In the genomic region with DNA sequence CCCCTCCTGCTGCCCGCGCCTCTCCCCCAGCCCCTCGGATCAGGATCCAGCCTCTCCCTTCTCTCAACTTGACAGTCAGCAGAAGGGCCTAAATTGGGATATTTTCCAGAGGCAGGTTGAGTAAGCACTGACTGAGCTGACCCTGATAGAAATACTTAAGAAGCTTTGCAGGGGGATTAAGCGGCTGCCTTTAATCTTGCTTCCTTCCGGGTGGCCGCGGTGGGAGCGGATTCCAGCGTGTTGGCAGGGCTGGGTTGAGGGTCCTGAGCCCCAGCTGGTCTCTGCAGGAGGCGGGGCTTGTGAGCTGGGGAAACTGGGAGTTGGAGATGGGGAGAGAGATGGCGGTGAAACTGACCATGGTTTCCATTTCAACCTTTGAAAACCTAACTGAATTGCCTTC, we compare ENCODE assay signal across 33 cellular contexts.
DNase-seq lines count a peak whose midpoint lies in the region; ATAC-seq, FAIRE-seq and TF ChIP-seq lines count a peak whose summit lies in the region.
"Had no signal": no experiment of that assay in that cellular context is flagged by ENCODE, and none has a peak within 500 bp of the region (broad histone marks: within the 10 kb centered on the region; RNA-seq: fewer than 3 reads in every experiment).

No MANE protein-coding gene starts in this region.

- H3K27me3 ChIP-seq in cardiac muscle cell: peaks cover 26% of the 10 kb centered on the region
- no peaks in the 10 kb centered on the region for H3K27me3 ChIP-seq in right atrium auricular region
- peaks cover 3 to 5% of the 10 kb centered on the region in 2 experiments for H3K27me3 ChIP-seq in endothelial cell of umbilical vein (ENCODE audit: control insufficient read depth in 2 of 2, insufficient read depth in 2 of 2, low read length in 2 of 2)
- H3K27me3 ChIP-seq in Peyer's patch: no peaks in the 10 kb centered on the region
- H3K27me3 ChIP-seq: ovary, suprapubic skin, upper lobe of left lung had no signal

- H3K4me1 ChIP-seq in cardiac muscle cell (ENCODE audit: low read depth) (peaks cover 4% of the 10 kb centered on the region), right atrium auricular region (no peaks in the 10 kb centered on the region), endothelial cell of umbilical vein (ENCODE audit: control insufficient read depth, extremely low read depth, insufficient read depth, low read length) (peaks cover 11% of the 10 kb centered on the region), Peyer's patch (no peaks in the 10 kb centered on the region)
- H3K4me1 ChIP-seq: foreskin keratinocyte, suprapubic skin, upper lobe of left lung had no signal

- no peak for TF ChIP-seq POLR2A in endothelial cell of umbilical vein (IDR thresholded peaks at IDR 0.05; ENCODE audit: low read depth, low read length)
- no peak for TF ChIP-seq POLR2A in Peyer's patch (IDR thresholded peaks at IDR 0.05)

- ATAC-seq in HG02981 (IDR thresholded peaks at IDR 0.05; ENCODE audit: unreplicated experiment): no peak
- ATAC-seq: activated CD8-positive, alpha-beta T cell treated with anti-CD3 and anti-CD28 coated beads, Interleukin-2, amount 10 ng/mL, durations not matched to agents 7 days and 5 days; activated naive CD4-positive, alpha-beta T cell treated with anti-CD3 and anti-CD28 coated beads, Interleukin-2, amount 50 U/mL, for 72 hours; effector memory CD8-positive, alpha-beta T cell; foreskin keratinocyte; K562; mucosa of descending colon had no signal

- DNase-seq in cardiac muscle cell (ENCODE audit: low read depth in 1 of 2, low spot score in 1 of 2) (peak; percentile 19 to 56), right atrium auricular region (ENCODE audit: low spot score) (no peak), endothelial cell of umbilical vein (ENCODE audit: low read depth, low spot score) (no peak), left kidney (ENCODE audit: low read depth, low spot score) (peak; percentile 18), NCI-H1417 treated with DMSO at 0.1 percent for 48 hours (lab: John Stamatoyannopoulos, UW) (no peak), Peyer's patch (no peak)
- no peak for DNase-seq in NK-92 treated with Interleukin-12 subunit alpha and Interleukin-12 subunit beta, amount 100 ng/mL, for 24 hours (lab: John Stamatoyannopoulos, UW)
- DNase-seq: activated CD4-positive, alpha-beta T cell treated with anti-CD3 and anti-CD28 coated beads for 4 hours; activated CD8-positive, alpha-beta T cell treated with anti-CD3 and anti-CD28 coated beads, Interleukin-2, amount 10 ng/mL, durations not matched to agents 7 days and 5 days; activated effector memory CD4-positive, alpha-beta T cell treated with Interleukin-2 at 50 U/mL for 16 hours; C1 segment of cervical spinal cord; Calu3; effector memory CD8-positive, alpha-beta T cell; foreskin keratinocyte; head of caudate nucleus; mucosa of descending colon; NCI-H1092 treated with DMSO at 0.1 percent for 48 hours; NCI-H1930; ovary; SIG-M5; small intestine; stimulated activated naive CD4-positive, alpha-beta T cell had no signal

- H4K20me1 ChIP-seq in endothelial cell of umbilical vein (replicated peaks; ENCODE audit: control insufficient read depth, extremely low read depth, insufficient read depth, low read length): no peaks in the 10 kb centered on the region

- H3K36me3 ChIP-seq in cardiac muscle cell (no peaks in the 10 kb centered on the region), right atrium auricular region (no peaks in the 10 kb centered on the region), endothelial cell of umbilical vein (ENCODE audit: control insufficient read depth in 2 of 2, extremely low read depth in 1 of 2, insufficient read depth in 2 of 2, low read length in 2 of 2) (no peaks in the 10 kb centered on the region), Peyer's patch (no peaks in the 10 kb centered on the region)
- H3K36me3 ChIP-seq: ovary, suprapubic skin, upper lobe of left lung had no signal

- H3K9me3 ChIP-seq in cardiac muscle cell (ENCODE audit: low read depth) (no peaks in the 10 kb centered on the region), right atrium auricular region (no peaks in the 10 kb centered on the region), endothelial cell of umbilical vein (replicated peaks; ENCODE audit: control insufficient read depth, insufficient read depth, low read length) (no peaks in the 10 kb centered on the region), Peyer's patch (no peaks in the 10 kb centered on the region)
- H3K9me3 ChIP-seq: mucosa of descending colon, ovary, suprapubic skin, upper lobe of left lung had no signal

- H3K4me2 ChIP-seq in endothelial cell of umbilical vein (ENCODE audit: insufficient read depth, low read length): no peak overlapping the region

- intact Hi-C loops in endothelial cell of umbilical vein (cut with micrococcal nuclease): loop anchor here (5.0 kb wide), 1 partner anchor 97 kb away; no protein-coding TSS in a partner anchor

- POLR2A ChIA-PET in endothelial cell of umbilical vein (lab: Charles Lee): no interaction called here

- no peak overlapping the region for H3K9ac ChIP-seq in endothelial cell of umbilical vein (replicated peaks; ENCODE audit: extremely low read depth, insufficient read depth, low read length)

- peak overlapping the region; percentile 19 for H2AFZ ChIP-seq in endothelial cell of umbilical vein (ENCODE audit: low read depth, low read length)

- H3K4me3 ChIP-seq in cardiac muscle cell: no peak overlapping the region
- no peak overlapping the region for H3K4me3 ChIP-seq in right atrium auricular region
- no peak overlapping the region for H3K4me3 ChIP-seq in endothelial cell of umbilical vein (replicated peaks in 1 of 3; ENCODE audit: insufficient read depth in 1 of 3, low read depth in 1 of 3, low read length in 3 of 3)
- H3K4me3 ChIP-seq in Peyer's patch: no peak overlapping the region
- H3K4me3 ChIP-seq: coronary artery, K562, lung, mucosa of descending colon, ovary, suprapubic skin, upper lobe of left lung had no signal

- BruUV-seq in endothelial cell of umbilical vein (replicated peaks; lab: Mats Ljungman, UMichigan): no TSS peak

- no peak for TF ChIP-seq CTCF in cardiac muscle cell (IDR thresholded peaks at IDR 0.05; ENCODE audit: low read depth, low read length)
- TF ChIP-seq CTCF in right atrium auricular region (IDR thresholded peaks at IDR 0.05): no peak
- TF ChIP-seq CTCF in endothelial cell of umbilical vein (IDR thresholded peaks at IDR 0.05; ENCODE audit: extremely low read depth in 1 of 2, insufficient read depth in 1 of 2, low read depth in 1 of 2, low read length in 2 of 2): no peak
- TF ChIP-seq CTCF in Peyer's patch (IDR thresholded peaks at IDR 0.05): no peak

- H3K9me1 ChIP-seq in endothelial cell of umbilical vein (replicated peaks; ENCODE audit: control insufficient read depth, extremely low read depth, insufficient read depth, low read length): no peaks in the 10 kb centered on the region

- CTCF ChIA-PET in endothelial cell of umbilical vein (lab: Charles Lee): interaction anchor here (1.8 to 6.9 kb wide), 3 partner anchors 9 to 120 kb away, joined by 7 to 39 read pairs (median 7); no protein-coding TSS in a partner anchor

- FAIRE-seq in endothelial cell of umbilical vein (lab: Jason Lieb, UNC): no peak
- FAIRE-seq: bronchial epithelial cell, GM19239, H1, K562, small intestine had no signal

- H3K27ac ChIP-seq in cardiac muscle cell (no peak overlapping the region), right atrium auricular region (no peak overlapping the region), endothelial cell of umbilical vein (ENCODE audit: insufficient read depth, low read depth, low read length) (no peak overlapping the region), Peyer's patch (no peak overlapping the region)
- H3K27ac ChIP-seq: 22Rv1, coronary artery, foreskin keratinocyte, ovary, suprapubic skin, upper lobe of left lung had no signal

- no peaks in the 10 kb centered on the region for H3K79me2 ChIP-seq in endothelial cell of umbilical vein (ENCODE audit: control insufficient read depth, insufficient read depth, low read length)

- dilution Hi-C loops in endothelial cell of umbilical vein (cut with MboI; ENCODE audit: extremely low pct_ligation_motif_present, low sequenced_read_pairs): no loop called here

TF ChIP-seq in endothelial cell of umbilical vein, 7 proteins besides CTCF, POLR2A, EP300 and RAD21:
- TF ChIP-seq JUN (IDR thresholded peaks at IDR 0.05; ENCODE audit: borderline replicate concordance, insufficient read depth, insufficient read length, low read depth) (no peak), FOS (IDR thresholded peaks at IDR 0.05; ENCODE audit: borderline replicate concordance, insufficient read depth, low read length) (no peak), MYC (IDR thresholded peaks at IDR 0.05; ENCODE audit: low read depth, low read length) (no peak), POLR2AphosphoS5 (IDR thresholded peaks at IDR 0.05; ENCODE audit: insufficient read depth, low read depth, low read length) (no peak), GATA2 (IDR thresholded peaks at IDR 0.05; ENCODE audit: insufficient read depth, insufficient read length, low read depth, low read length) (no peak), EZH2 (IDR thresholded peaks at IDR 0.05; ENCODE audit: borderline replicate concordance, low read depth, low read length, severe bottlenecking) (no peak)
- TF ChIP-seq, protein P1, sequence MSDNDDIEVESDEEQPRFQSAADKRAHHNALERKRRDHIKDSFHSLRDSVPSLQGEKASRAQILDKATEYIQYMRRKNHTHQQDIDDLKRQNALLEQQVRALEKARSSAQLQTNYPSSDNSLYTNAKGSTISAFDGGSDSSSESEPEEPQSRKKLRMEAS (IDR thresholded peaks at IDR 0.05; ENCODE audit: insufficient read depth, insufficient read length): no peak

Comparison
In these comparisons a context has a peak if more than half of its experiments do, and no peak if none do; other contexts are left out.
1. DNase-seq: peak in cardiac muscle cell (2 of 2) and left kidney (single experiment); none in right atrium auricular region (single experiment), endothelial cell of umbilical vein (single experiment), NCI-H1417 treated with DMSO at 0.1 percent for 48 hours (single experiment), Peyer's patch (0 of 3) and NK-92 treated with Interleukin-12 subunit alpha and Interleukin-12 subunit beta, amount 100 ng/mL, for 24 hours (single experiment).